Comparison of ENCODE assay signal across 29 cellular contexts in the genomic region with DNA sequence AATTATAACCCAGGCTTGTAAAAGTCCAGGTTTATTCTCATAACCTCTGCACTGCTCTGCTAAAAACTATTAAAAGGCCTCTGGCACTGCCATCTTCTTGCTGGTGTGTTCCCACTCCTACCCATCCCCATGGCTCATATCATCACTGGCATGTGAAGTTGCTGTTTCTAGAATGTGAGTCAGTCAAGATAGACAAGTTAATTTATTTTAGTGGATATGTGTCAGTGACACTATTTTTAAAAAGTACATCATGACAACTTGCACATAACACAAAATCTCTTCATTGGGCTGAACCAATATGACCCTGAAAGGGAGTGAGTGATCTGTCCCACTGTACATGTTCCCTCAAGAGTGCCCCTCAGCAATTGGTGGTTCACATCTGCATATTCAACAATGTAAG.
DNase-seq lines count a peak whose midpoint lies in the region; ATAC-seq and TF ChIP-seq lines count a peak whose summit lies in the region.
"Had no signal": no experiment of that assay in that cellular context is flagged by ENCODE, and none has a peak within 500 bp of the region (broad histone marks: within the 10 kb centered on the region; RNA-seq: fewer than 3 reads in every experiment).

No MANE protein-coding gene starts in this region.

- no peak overlapping the region for H3K4me2 ChIP-seq in neural cell (ENCODE audit: low read length)
- H3K4me2 ChIP-seq: GM23338, PC-9 had no signal

- H4K20me1 ChIP-seq in neural cell (ENCODE audit: insufficient read depth) = no peaks in the 10 kb centered on the region

- no peak overlapping the region for H2AFZ ChIP-seq in neural cell (ENCODE audit: low read depth, low read length)
- H2AFZ ChIP-seq: GM23338, PC-9 had no signal

- H3F3A ChIP-seq in neural cell (ENCODE audit: insufficient read depth, low read length, poor library complexity, severe bottlenecking) = no peaks in the 10 kb centered on the region

- no peaks in the 10 kb centered on the region for H3K27me3 ChIP-seq in neural cell (ENCODE audit: insufficient read depth, low read depth, low read length)
- H3K27me3 ChIP-seq: BE2C had no signal

- H3K79me2 ChIP-seq in neural cell (replicated peaks; ENCODE audit: insufficient read depth, low read length) = no peaks in the 10 kb centered on the region

- no peaks in the 10 kb centered on the region for H3K9me3 ChIP-seq in neural cell (ENCODE audit: low read length)
- H3K9me3 ChIP-seq: BE2C, HAP-1 had no signal

- H3K9ac ChIP-seq in neural cell (ENCODE audit: low read length) = no peak overlapping the region

- TF ChIP-seq CTCF in neural cell (IDR thresholded peaks at IDR 0.05; ENCODE audit: poor library complexity, severe bottlenecking) = no peak

- no peak overlapping the region for H3K4me3 ChIP-seq in neural cell (ENCODE audit: low read length)
- H3K4me3 ChIP-seq: GM12878, GM23338, HAP-1, PC-9 had no signal

- no peaks in the 10 kb centered on the region for H3K9me2 ChIP-seq in neural cell (ENCODE audit: insufficient read depth, low read length)

- H3K27ac ChIP-seq in neural cell (ENCODE audit: low read length) = no peak overlapping the region
- H3K27ac ChIP-seq: 22Rv1, PC-9 had no signal

- intact Hi-C loops in Right ventricle myocardium inferior (cut with DNase I) (no loop called here), cardiac septum (cut with DNase I) (loop anchor here (5.0 kb wide), 2 partner anchors 97 to 227 kb away; no protein-coding TSS in a partner anchor), left ventricle myocardium superior (cut with micrococcal nuclease) (no loop called here)

- H3K36me3 ChIP-seq in neural cell (ENCODE audit: insufficient read depth, low read length) = no peaks in the 10 kb centered on the region
- H3K36me3 ChIP-seq: BE2C, HAP-1 had no signal

- TF ChIP-seq RAD21 in neural cell (conservative IDR thresholded peaks at IDR 0.05) = no peak

- DNase-seq in Right ventricle myocardium inferior (ENCODE audit: missing footprints) (no peak), cardiac septum (ENCODE audit: low spot score) (no peak), left ventricle myocardium superior (no peak), superior temporal gyrus (ENCODE audit: extremely low spot score) (peak; percentile 28), H4 (ENCODE audit: low spot score) (no peak), NCI-H1436 (lab: John Stamatoyannopoulos, UW) (no peak)
- DNase-seq in activated CD4-positive, alpha-beta T cell treated with anti-CD3 and anti-CD28 coated beads, Interleukin-2, amount 50 U/mL, for 4 hours = no peak
- DNase-seq: BE2C; CD8-positive, alpha-beta memory T cell; DMS 273 treated with DMSO at 0.1 percent for 48 hours; DMS79; EL; GDM1; HFFc6; KBM-7; NCI-H1105 treated with DMSO at 0.1 percent for 48 hours; NCI-H2029; NCI-H446; NCI-H524 treated with DMSO at 0.1 percent for 48 hours; NCI-H82; NK-92 treated with Interleukin-12 subunit alpha and Interleukin-12 subunit beta, amount 100 ng/mL, for 24 hours; PC-9; RPMI8226; SHP77 treated with DMSO at 0.1 percent for 48 hours had no signal

- ATAC-seq in Right ventricle myocardium inferior (peak; percentile 76), left ventricle myocardium superior (peak; percentile 92)
- ATAC-seq: GM12878, GM23338 had no signal

- TF ChIP-seq EP300 in neural cell (conservative IDR thresholded peaks at IDR 0.05; ENCODE audit: poor library complexity, severe bottlenecking) = peak; percentile 50

TF ChIP-seq in neural cell, 6 proteins besides CTCF, POLR2A, EP300 and RAD21:
- TF ChIP-seq, protein P1, sequence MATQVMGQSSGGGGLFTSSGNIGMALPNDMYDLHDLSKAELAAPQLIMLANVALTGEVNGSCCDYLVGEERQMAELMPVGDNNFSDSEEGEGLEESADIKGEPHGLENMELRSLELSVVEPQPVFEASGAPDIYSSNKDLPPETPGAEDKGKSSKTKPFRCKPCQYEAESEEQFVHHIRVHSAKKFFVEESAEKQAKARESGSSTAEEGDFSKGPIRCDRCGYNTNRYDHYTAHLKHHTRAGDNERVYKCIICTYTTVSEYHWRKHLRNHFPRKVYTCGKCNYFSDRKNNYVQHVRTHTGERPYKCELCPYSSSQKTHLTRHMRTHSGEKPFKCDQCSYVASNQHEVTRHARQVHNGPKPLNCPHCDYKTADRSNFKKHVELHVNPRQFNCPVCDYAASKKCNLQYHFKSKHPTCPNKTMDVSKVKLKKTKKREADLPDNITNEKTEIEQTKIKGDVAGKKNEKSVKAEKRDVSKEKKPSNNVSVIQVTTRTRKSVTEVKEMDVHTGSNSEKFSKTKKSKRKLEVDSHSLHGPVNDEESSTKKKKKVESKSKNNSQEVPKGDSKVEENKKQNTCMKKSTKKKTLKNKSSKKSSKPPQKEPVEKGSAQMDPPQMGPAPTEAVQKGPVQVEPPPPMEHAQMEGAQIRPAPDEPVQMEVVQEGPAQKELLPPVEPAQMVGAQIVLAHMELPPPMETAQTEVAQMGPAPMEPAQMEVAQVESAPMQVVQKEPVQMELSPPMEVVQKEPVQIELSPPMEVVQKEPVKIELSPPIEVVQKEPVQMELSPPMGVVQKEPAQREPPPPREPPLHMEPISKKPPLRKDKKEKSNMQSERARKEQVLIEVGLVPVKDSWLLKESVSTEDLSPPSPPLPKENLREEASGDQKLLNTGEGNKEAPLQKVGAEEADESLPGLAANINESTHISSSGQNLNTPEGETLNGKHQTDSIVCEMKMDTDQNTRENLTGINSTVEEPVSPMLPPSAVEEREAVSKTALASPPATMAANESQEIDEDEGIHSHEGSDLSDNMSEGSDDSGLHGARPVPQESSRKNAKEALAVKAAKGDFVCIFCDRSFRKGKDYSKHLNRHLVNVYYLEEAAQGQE (IDR thresholded peaks at IDR 0.05; ENCODE audit: borderline replicate concordance) = no peak
- TF ChIP-seq MXI1 (conservative IDR thresholded peaks at IDR 0.05; ENCODE audit: poor library complexity, severe bottlenecking) = no peak
- TF ChIP-seq TAF1 (IDR thresholded peaks at IDR 0.05; ENCODE audit: low read depth) = no peak
- TF ChIP-seq SMC3 (conservative IDR thresholded peaks at IDR 0.05; ENCODE audit: poor library complexity) = no peak
- TF ChIP-seq EZH2 (IDR thresholded peaks at IDR 0.05; ENCODE audit: borderline replicate concordance, insufficient read depth, low read length, poor library complexity, severe bottlenecking) = no peak
- TF ChIP-seq POLR2AphosphoS5 (IDR thresholded peaks at IDR 0.05) = no peak
